15 cellular contexts compared by ENCODE assay signal in genomic region chr5:50687548-50687947, GRCh38.
"Had no signal": no experiment of that assay in that cellular context is flagged by ENCODE, and none has a peak within 500 bp of the region (broad histone marks: within the 10 kb centered on the region; RNA-seq: fewer than 3 reads in every experiment).

No MANE protein-coding gene starts in this region.

- H3K27me3 ChIP-seq: stomach had no signal

- H3K27ac ChIP-seq: coronary artery, left ventricle myocardium inferior, parathyroid adenoma, stomach, thoracic aorta, VCaP had no signal

- H3K4me3 ChIP-seq: coronary artery, left ventricle myocardium inferior, stomach, thoracic aorta had no signal

- DNase-seq: activated CD4-positive, alpha-beta T cell treated with anti-CD3 and anti-CD28 coated beads, Interleukin-2, amount 10 ng/mL, durations not matched to agents 24 days and 14 days; activated effector memory CD4-positive, alpha-beta T cell treated with Interleukin-2 at 50 U/mL for 16 hours; activated T-cell treated with anti-CD3 and anti-CD28 coated beads for 4 hours; effector CD4-positive, alpha-beta T cell; foreskin melanocyte; kidney; left ventricle myocardium inferior; stimulated activated CD4-positive, alpha-beta T cell treated with anti-CD3 and anti-CD28 coated beads, Interleukin-2, amount 100 ng/mL, for 48 hours; stimulated activated CD8-positive, alpha-beta memory T cell treated with anti-CD3 and anti-CD28 coated beads, Interleukin-4, amount 100 ng/mL, for 48 hours; stomach; T1000 had no signal

- H3K36me3 ChIP-seq: left ventricle myocardium inferior, thoracic aorta had no signal

- H3K9me3 ChIP-seq: thoracic aorta had no signal

- H3K4me3 Mint-ChIP-seq: activated CD4-positive, alpha-beta T cell treated with anti-CD3 and anti-CD28 coated beads, Interleukin-2, amount 10 ng/mL, durations not matched to agents 24 days and 14 days had no signal

- H3K27me3 Mint-ChIP-seq: activated CD4-positive, alpha-beta T cell treated with anti-CD3 and anti-CD28 coated beads, Interleukin-2, amount 10 ng/mL, durations not matched to agents 24 days and 14 days had no signal

- H3K27ac Mint-ChIP-seq: activated CD4-positive, alpha-beta T cell treated with anti-CD3 and anti-CD28 coated beads, Interleukin-2, amount 10 ng/mL, durations not matched to agents 24 days and 14 days had no signal
